ENCODE assay signal across 1 cellular context in genomic region chr6:18155273-18155863, GRCh38.
A peak's percentile ranks its signal among the peaks of the same experiment; 100 is the strongest.
TF ChIP-seq lines count a peak whose summit lies in the region.

A gene with protein sequence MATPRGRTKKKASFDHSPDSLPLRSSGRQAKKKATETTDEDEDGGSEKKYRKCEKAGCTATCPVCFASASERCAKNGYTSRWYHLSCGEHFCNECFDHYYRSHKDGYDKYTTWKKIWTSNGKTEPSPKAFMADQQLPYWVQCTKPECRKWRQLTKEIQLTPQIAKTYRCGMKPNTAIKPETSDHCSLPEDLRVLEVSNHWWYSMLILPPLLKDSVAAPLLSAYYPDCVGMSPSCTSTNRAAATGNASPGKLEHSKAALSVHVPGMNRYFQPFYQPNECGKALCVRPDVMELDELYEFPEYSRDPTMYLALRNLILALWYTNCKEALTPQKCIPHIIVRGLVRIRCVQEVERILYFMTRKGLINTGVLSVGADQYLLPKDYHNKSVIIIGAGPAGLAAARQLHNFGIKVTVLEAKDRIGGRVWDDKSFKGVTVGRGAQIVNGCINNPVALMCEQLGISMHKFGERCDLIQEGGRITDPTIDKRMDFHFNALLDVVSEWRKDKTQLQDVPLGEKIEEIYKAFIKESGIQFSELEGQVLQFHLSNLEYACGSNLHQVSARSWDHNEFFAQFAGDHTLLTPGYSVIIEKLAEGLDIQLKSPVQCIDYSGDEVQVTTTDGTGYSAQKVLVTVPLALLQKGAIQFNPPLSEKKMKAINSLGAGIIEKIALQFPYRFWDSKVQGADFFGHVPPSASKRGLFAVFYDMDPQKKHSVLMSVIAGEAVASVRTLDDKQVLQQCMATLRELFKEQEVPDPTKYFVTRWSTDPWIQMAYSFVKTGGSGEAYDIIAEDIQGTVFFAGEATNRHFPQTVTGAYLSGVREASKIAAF (plus strand): TSS chr6:18155422. CDS start chr6:18159896, 4,474 bp downstream.

TF ChIP-seq in HepG2, 621 proteins besides CTCF, POLR2A, EP300 and RAD21 (continued from another document and continues in another):
- TF ChIP-seq, protein P1, sequence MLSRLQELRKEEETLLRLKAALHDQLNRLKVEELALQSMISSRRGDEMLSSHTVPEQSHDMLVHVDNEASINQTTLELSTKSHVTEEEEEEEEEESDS (CRISPR knock-in tag; IDR thresholded peaks at IDR 0.05; ENCODE audit: borderline replicate concordance): no peak
- TF ChIP-seq CHCHD3 (CRISPR knock-in tag; IDR thresholded peaks at IDR 0.05) (no peak), NAIF1 (CRISPR knock-in tag; IDR thresholded peaks at IDR 0.05; ENCODE audit: borderline replicate concordance) (no peak), ATF7-NPFF (CRISPR knock-in tag; IDR thresholded peaks at IDR 0.05; ENCODE audit: low read depth) (no peak; the same call in 1 of the 2 replicates), SNAI1 (CRISPR knock-in tag; IDR thresholded peaks at IDR 0.05; ENCODE audit: borderline replicate concordance) (no peak), ZNF367 (CRISPR knock-in tag; IDR thresholded peaks at IDR 0.05; ENCODE audit: borderline replicate concordance) (no peak), ZNF382 (CRISPR knock-in tag; IDR thresholded peaks at IDR 0.05; ENCODE audit: borderline replicate concordance) (no peak), ZMAT3 (CRISPR knock-in tag; conservative IDR thresholded peaks at IDR 0.05) (peak; percentile 71), NR1H2 (CRISPR knock-in tag; IDR thresholded peaks at IDR 0.05; ENCODE audit: borderline replicate concordance, low read depth) (no peak), ZSCAN22 (CRISPR knock-in tag; IDR thresholded peaks at IDR 0.05) (no peak), MED1 (CRISPR knock-in tag; IDR thresholded peaks at IDR 0.05) (no peak), ZFP41 (CRISPR knock-in tag; IDR thresholded peaks at IDR 0.05; ENCODE audit: borderline replicate concordance) (no peak), ZNF263 (CRISPR knock-in tag; IDR thresholded peaks at IDR 0.05) (no peak), FOSL1 (CRISPR knock-in tag; IDR thresholded peaks at IDR 0.05; ENCODE audit: borderline replicate concordance) (no peak), ZNF232 (CRISPR knock-in tag; IDR thresholded peaks at IDR 0.05; ENCODE audit: borderline replicate concordance) (no peak), FOXK2 (IDR thresholded peaks at IDR 0.05) (no peak), PAX8 (CRISPR knock-in tag; IDR thresholded peaks at IDR 0.05; ENCODE audit: borderline replicate concordance) (0 out of 2 replicates have a peak, but pooled peaks have one; percentile 29), ONECUT2 (CRISPR knock-in tag; IDR thresholded peaks at IDR 0.05) (no peak), ZMYM2 (CRISPR knock-in tag; IDR thresholded peaks at IDR 0.05) (peak; percentile 78), MAFG (CRISPR knock-in tag; IDR thresholded peaks at IDR 0.05) (no peak), SRF (IDR thresholded peaks at IDR 0.05; ENCODE audit: low read depth, low read length) (peak; percentile 43; the same call in 1 of the 2 replicates), PCBP2 (optimal IDR thresholded peaks at IDR 0.05; ENCODE audit: low read depth, low read length, poor library complexity, severe bottlenecking) (no peak), ZNF17 (CRISPR knock-in tag; IDR thresholded peaks at IDR 0.05) (no peak), ZNF674 (CRISPR knock-in tag; IDR thresholded peaks at IDR 0.05; ENCODE audit: low read depth) (0 out of 2 replicates have a peak, but pooled peaks have one; percentile 82), ATF6 (CRISPR knock-in tag; conservative IDR thresholded peaks at IDR 0.05) (no peak), ZNF597 (CRISPR knock-in tag; IDR thresholded peaks at IDR 0.05) (no peak), XBP1 (CRISPR knock-in tag; IDR thresholded peaks at IDR 0.05) (no peak), NR2F1 (CRISPR knock-in tag; IDR thresholded peaks at IDR 0.05) (no peak), RBAK (CRISPR knock-in tag; IDR thresholded peaks at IDR 0.05) (no peak), ZC3H13 (CRISPR knock-in tag; IDR thresholded peaks at IDR 0.05) (no peak), ZNF776 (CRISPR knock-in tag; IDR thresholded peaks at IDR 0.05) (peak; percentile 62; the same call in 1 of the 2 replicates), ZBTB10 (CRISPR knock-in tag; IDR thresholded peaks at IDR 0.05; ENCODE audit: borderline replicate concordance) (no peak; the same call in 1 of the 2 replicates), HDAC6 (IDR thresholded peaks at IDR 0.05; ENCODE audit: low read depth, low read length) (no peak), ZBTB25 (CRISPR knock-in tag; IDR thresholded peaks at IDR 0.05) (peak; percentile 82), HMGA1 (CRISPR knock-in tag; conservative IDR thresholded peaks at IDR 0.05) (no peak), NFIB (CRISPR knock-in tag; IDR thresholded peaks at IDR 0.05; ENCODE audit: borderline replicate concordance) (no peak), ZNF589 (CRISPR knock-in tag; conservative IDR thresholded peaks at IDR 0.05) (no peak), ZZZ3 (CRISPR knock-in tag; IDR thresholded peaks at IDR 0.05; ENCODE audit: borderline replicate concordance) (no peak), JUN (CRISPR knock-in tag; IDR thresholded peaks at IDR 0.05) (no peak)
- TF ChIP-seq, protein P2, sequence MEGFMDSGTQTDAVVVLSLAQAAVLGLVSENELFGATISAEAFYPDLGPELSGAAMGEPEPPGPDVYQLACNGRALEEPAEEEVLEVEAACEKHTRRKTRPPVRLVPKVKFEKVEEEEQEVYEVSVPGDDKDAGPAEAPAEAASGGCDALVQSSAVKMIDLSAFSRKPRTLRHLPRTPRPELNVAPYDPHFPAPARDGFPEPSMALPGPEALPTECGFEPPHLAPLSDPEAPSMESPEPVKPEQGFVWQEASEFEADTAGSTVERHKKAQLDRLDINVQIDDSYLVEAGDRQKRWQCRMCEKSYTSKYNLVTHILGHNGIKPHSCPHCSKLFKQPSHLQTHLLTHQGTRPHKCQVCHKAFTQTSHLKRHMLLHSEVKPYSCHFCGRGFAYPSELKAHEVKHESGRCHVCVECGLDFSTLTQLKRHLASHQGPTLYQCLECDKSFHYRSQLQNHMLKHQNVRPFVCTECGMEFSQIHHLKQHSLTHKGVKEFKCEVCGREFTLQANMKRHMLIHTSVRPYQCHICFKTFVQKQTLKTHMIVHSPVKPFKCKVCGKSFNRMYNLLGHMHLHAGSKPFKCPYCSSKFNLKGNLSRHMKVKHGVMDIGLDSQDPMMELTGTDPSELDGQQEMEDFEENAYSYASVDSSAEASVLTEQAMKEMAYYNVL (CRISPR knock-in tag; IDR thresholded peaks at IDR 0.05; ENCODE audit: borderline replicate concordance): 0 out of 2 replicates have a peak, but pooled peaks have one; percentile 3
- TF ChIP-seq, protein P3, sequence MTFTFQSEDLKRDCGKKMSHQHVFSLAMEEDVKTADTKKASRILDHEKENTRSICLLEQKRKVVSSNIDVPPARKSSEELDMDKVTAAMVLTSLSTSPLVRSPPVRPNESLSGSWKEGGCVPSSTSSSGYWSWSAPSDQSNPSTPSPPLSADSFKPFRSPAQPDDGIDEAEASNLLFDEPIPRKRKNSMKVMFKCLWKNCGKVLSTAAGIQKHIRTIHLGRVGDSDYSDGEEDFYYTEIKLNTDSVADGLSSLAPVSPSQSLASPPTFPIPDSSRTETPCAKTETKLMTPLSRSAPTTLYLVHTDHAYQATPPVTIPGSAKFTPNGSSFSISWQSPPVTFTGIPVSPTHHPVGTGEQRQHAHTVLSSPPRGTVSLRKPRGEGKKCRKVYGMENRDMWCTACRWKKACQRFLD (CRISPR knock-in tag; IDR thresholded peaks at IDR 0.05; ENCODE audit: borderline replicate concordance): no peak
- TF ChIP-seq, protein P4, sequence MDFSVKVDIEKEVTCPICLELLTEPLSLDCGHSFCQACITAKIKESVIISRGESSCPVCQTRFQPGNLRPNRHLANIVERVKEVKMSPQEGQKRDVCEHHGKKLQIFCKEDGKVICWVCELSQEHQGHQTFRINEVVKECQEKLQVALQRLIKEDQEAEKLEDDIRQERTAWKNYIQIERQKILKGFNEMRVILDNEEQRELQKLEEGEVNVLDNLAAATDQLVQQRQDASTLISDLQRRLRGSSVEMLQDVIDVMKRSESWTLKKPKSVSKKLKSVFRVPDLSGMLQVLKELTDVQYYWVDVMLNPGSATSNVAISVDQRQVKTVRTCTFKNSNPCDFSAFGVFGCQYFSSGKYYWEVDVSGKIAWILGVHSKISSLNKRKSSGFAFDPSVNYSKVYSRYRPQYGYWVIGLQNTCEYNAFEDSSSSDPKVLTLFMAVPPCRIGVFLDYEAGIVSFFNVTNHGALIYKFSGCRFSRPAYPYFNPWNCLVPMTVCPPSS (IDR thresholded peaks at IDR 0.05): no peak
- TF ChIP-seq, protein P5, sequence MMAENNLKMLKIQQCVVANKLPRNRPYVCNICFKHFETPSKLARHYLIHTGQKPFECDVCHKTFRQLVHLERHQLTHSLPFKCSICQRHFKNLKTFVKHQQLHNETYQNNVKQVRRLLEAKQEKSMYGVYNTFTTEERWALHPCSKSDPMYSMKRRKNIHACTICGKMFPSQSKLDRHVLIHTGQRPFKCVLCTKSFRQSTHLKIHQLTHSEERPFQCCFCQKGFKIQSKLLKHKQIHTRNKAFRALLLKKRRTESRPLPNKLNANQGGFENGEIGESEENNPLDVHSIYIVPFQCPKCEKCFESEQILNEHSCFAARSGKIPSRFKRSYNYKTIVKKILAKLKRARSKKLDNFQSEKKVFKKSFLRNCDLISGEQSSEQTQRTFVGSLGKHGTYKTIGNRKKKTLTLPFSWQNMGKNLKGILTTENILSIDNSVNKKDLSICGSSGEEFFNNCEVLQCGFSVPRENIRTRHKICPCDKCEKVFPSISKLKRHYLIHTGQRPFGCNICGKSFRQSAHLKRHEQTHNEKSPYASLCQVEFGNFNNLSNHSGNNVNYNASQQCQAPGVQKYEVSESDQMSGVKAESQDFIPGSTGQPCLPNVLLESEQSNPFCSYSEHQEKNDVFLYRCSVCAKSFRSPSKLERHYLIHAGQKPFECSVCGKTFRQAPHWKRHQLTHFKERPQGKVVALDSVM (CRISPR knock-in tag; IDR thresholded peaks at IDR 0.05): no peak
- TF ChIP-seq, protein P6, sequence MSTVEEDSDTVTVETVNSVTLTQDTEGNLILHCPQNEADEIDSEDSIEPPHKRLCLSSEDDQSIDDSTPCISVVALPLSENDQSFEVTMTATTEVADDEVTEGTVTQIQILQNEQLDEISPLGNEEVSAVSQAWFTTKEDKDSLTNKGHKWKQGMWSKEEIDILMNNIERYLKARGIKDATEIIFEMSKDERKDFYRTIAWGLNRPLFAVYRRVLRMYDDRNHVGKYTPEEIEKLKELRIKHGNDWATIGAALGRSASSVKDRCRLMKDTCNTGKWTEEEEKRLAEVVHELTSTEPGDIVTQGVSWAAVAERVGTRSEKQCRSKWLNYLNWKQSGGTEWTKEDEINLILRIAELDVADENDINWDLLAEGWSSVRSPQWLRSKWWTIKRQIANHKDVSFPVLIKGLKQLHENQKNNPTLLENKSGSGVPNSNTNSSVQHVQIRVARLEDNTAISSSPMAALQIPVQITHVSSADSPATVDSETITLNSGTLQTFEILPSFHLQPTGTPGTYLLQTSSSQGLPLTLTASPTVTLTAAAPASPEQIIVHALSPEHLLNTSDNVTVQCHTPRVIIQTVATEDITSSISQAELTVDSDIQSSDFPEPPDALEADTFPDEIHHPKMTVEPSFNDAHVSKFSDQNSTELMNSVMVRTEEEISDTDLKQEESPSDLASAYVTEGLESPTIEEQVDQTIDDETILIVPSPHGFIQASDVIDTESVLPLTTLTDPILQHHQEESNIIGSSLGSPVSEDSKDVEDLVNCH (CRISPR knock-in tag; IDR thresholded peaks at IDR 0.05): no peak
